Comparison of ENCODE assay signal across 19 cellular contexts in the genomic region with DNA sequence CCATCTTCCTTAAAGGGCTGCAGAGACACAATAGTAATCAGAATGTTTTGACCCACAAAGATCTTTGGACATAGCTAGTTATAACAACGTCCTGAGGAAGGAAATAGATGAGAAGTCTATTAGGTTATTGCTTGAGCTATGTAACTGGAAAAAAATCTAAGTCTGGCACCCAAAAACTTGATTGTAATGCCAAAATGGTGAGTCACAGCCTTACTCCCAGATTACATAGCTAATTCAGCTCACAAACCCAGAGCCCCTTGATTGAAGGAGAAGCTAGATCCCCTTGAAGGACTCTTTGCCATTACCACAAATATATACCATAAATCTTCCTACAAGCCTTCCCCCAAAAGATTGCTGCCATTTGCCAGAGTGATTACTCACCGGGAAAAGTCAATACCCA.
DNase-seq lines count a peak whose midpoint lies in the region; ATAC-seq and TF ChIP-seq lines count a peak whose summit lies in the region.
"Had no signal": no experiment of that assay in that cellular context is flagged by ENCODE, and none has a peak within 500 bp of the region (broad histone marks: within the 10 kb centered on the region; RNA-seq: fewer than 3 reads in every experiment).

No MANE protein-coding gene starts in this region.

- H2BK120ac ChIP-seq in mesenchymal stem cell (ENCODE audit: low read depth, low read length), result no peak overlapping the region

- H2BK15ac ChIP-seq in mesenchymal stem cell (ENCODE audit: low read depth, poor library complexity, severe bottlenecking), result no peak overlapping the region

- no peak overlapping the region for H2AK5ac ChIP-seq in mesenchymal stem cell (ENCODE audit: low read length, severe bottlenecking)

- H3K23ac ChIP-seq in mesenchymal stem cell (ENCODE audit: low read length in 2 of 2), result no peak overlapping the region

- H3K4me3 ChIP-seq in MG63 (no peak overlapping the region), mesenchymal stem cell (ENCODE audit: insufficient read depth in 1 of 2, low read depth in 1 of 2, low read length in 2 of 2) (no peak overlapping the region)
- H3K4me3 ChIP-seq: colonic mucosa, lower lobe of right lung, psoas muscle, spleen had no signal

- DNase-seq in Daoy (ENCODE audit: low read depth), result peak; percentile 37
- peak; percentile 41 for DNase-seq in MG63
- DNase-seq in dedifferentiated amniotic fluid mesenchymal stem cell (ENCODE audit: extremely low spot score), result peak; percentile 24
- DNase-seq in mesenchymal stem cell, result peak; percentile 41
- no peak for DNase-seq in endothelial cell (ENCODE audit: low spot score)
- no peak for DNase-seq in globus pallidus (ENCODE audit: low spot score)
- DNase-seq: activated CD4-positive, alpha-beta T cell treated with anti-CD3 and anti-CD28 coated beads for 48 hours; activated gamma-delta T cell treated with Interleukin-2 at 50 U/mL for 16 hours; colonic mucosa; HFFc6; Kasumi-1; lower lobe of right lung; NCI-H1436; psoas muscle; spleen had no signal

- H3K27ac Mint-ChIP-seq in endothelial cell (ENCODE audit: unreplicated experiment), result no peak overlapping the region
- H3K27ac Mint-ChIP-seq: B cell, HFFc6, nephron had no signal

- no peak overlapping the region for H3K14ac ChIP-seq in mesenchymal stem cell (ENCODE audit: low read length in 2 of 2)

- no peak overlapping the region for H2BK5ac ChIP-seq in mesenchymal stem cell (ENCODE audit: low read depth, low read length, poor library complexity, severe bottlenecking)

- H3K36me3 ChIP-seq in MG63 (no peaks in the 10 kb centered on the region), mesenchymal stem cell (ENCODE audit: control insufficient read depth in 1 of 2, insufficient read depth in 2 of 2, low read depth in 1 of 2, low read length in 2 of 2) (no peaks in the 10 kb centered on the region)
- H3K36me3 ChIP-seq: colonic mucosa, lower lobe of right lung, spleen had no signal

- H2AFZ ChIP-seq in mesenchymal stem cell (ENCODE audit: low read depth, low read length), result no peak overlapping the region

- H3K4me3 Mint-ChIP-seq in endothelial cell (ENCODE audit: unreplicated experiment), result no peak overlapping the region
- H3K4me3 Mint-ChIP-seq: B cell, HFFc6, nephron had no signal

- H3K4me1 ChIP-seq in mesenchymal stem cell (ENCODE audit: control insufficient read depth, insufficient read depth, low read depth, low read length), result no peaks in the 10 kb centered on the region
- H3K4me1 ChIP-seq: colonic mucosa, psoas muscle, spleen had no signal

- H3K18ac ChIP-seq in mesenchymal stem cell (ENCODE audit: low read depth in 1 of 2, low read length in 2 of 2), result no peak overlapping the region

- no peak overlapping the region for H3K4me2 ChIP-seq in mesenchymal stem cell (ENCODE audit: low read length, poor library complexity, severe bottlenecking)

- no peaks in the 10 kb centered on the region for H3K79me1 ChIP-seq in mesenchymal stem cell (replicated peaks; ENCODE audit: low read length, poor library complexity, severe bottlenecking)

- H4K8ac ChIP-seq in mesenchymal stem cell (ENCODE audit: low read length), result no peak overlapping the region

- H4K91ac ChIP-seq in mesenchymal stem cell (ENCODE audit: low read length), result no peak overlapping the region

- no peaks in the 10 kb centered on the region for H3K9me3 ChIP-seq in MG63
- no peaks in the 10 kb centered on the region for H3K9me3 ChIP-seq in mesenchymal stem cell (ENCODE audit: control insufficient read depth, low read length)
- H3K9me3 ChIP-seq: colonic mucosa, lower lobe of right lung, psoas muscle had no signal

- H3K9me3 Mint-ChIP-seq in endothelial cell (ENCODE audit: unreplicated experiment), result no peaks in the 10 kb centered on the region
- H3K9me3 Mint-ChIP-seq: nephron had no signal

- no peak for TF ChIP-seq CTCF in endothelial cell (IDR thresholded peaks at IDR 0.05; ENCODE audit: unreplicated experiment)

- no peak overlapping the region for H3K9ac ChIP-seq in mesenchymal stem cell (ENCODE audit: low read length)

- no peaks in the 10 kb centered on the region for H3K27me3 ChIP-seq in MG63
- H3K27me3 ChIP-seq in mesenchymal stem cell (ENCODE audit: control insufficient read depth in 1 of 2, insufficient read depth in 1 of 2, low read length in 2 of 2), result no peaks in the 10 kb centered on the region
- H3K27me3 ChIP-seq: colonic mucosa, spleen had no signal

- peaks cover 9% of the 10 kb centered on the region for H3K4me1 Mint-ChIP-seq in endothelial cell (ENCODE audit: unreplicated experiment)
- H3K4me1 Mint-ChIP-seq: B cell, nephron had no signal

- H3K4ac ChIP-seq in mesenchymal stem cell (ENCODE audit: low read depth in 1 of 2, low read length in 2 of 2), result no peak overlapping the region

- no peaks in the 10 kb centered on the region for H3K36me3 Mint-ChIP-seq in endothelial cell (ENCODE audit: low read depth, unreplicated experiment)

- 5% methylated on average over 1 of the region's 2 CpGs for WGBS in mesenchymal stem cell

- peaks cover 2% of the 10 kb centered on the region for H3K27me3 Mint-ChIP-seq in endothelial cell (ENCODE audit: unreplicated experiment)
- H3K27me3 Mint-ChIP-seq: B cell had no signal

- no peak for ATAC-seq in GM21786 (IDR thresholded peaks at IDR 0.05; ENCODE audit: unreplicated experiment)
- ATAC-seq in HG03175 (IDR thresholded peaks at IDR 0.05; ENCODE audit: unreplicated experiment), result no peak
- ATAC-seq: lower lobe of right lung, psoas muscle had no signal

- H2BK12ac ChIP-seq in mesenchymal stem cell (ENCODE audit: low read length in 2 of 2), result peak overlapping the region in 1 of 2 experiments; percentile 46

- H3K27ac ChIP-seq in mesenchymal stem cell (ENCODE audit: low read length, poor library complexity, severe bottlenecking), result no peak overlapping the region
- H3K27ac ChIP-seq: colonic mucosa, lower lobe of right lung, psoas muscle, spleen had no signal

Comparison
In these comparisons a context has a peak if more than half of its experiments do, and no peak if none do; other contexts are left out.
1. DNase-seq: peak in Daoy (single experiment), MG63 (single experiment), dedifferentiated amniotic fluid mesenchymal stem cell (single experiment) and mesenchymal stem cell (single experiment); none in endothelial cell (single experiment) and globus pallidus (single experiment).